ENCODE assay signal across 1 cellular context in genomic region chr5:92942762-92943161, GRCh38.
TF ChIP-seq lines count a peak whose summit lies in the region.

No MANE protein-coding gene starts in this region.

TF ChIP-seq in HepG2, 621 proteins besides CTCF, POLR2A, EP300 and RAD21 (continued from another document and continues in another):
- TF ChIP-seq KMT2A (CRISPR knock-in tag; IDR thresholded peaks at IDR 0.05) (no peak), ZNF574 (CRISPR knock-in tag; IDR thresholded peaks at IDR 0.05) (no peak), KMT2B (CRISPR knock-in tag; IDR thresholded peaks at IDR 0.05) (peak; percentile 19; the same call in 1 of the 2 replicates), IKZF5 (CRISPR knock-in tag; IDR thresholded peaks at IDR 0.05) (no peak; the same call in 1 of the 2 replicates), PLRG1 (conservative IDR thresholded peaks at IDR 0.05) (no peak), KLF11 (CRISPR knock-in tag; IDR thresholded peaks at IDR 0.05) (no peak), ZFP82 (CRISPR knock-in tag; IDR thresholded peaks at IDR 0.05; ENCODE audit: borderline replicate concordance) (no peak), ZSCAN21 (CRISPR knock-in tag; IDR thresholded peaks at IDR 0.05; ENCODE audit: borderline replicate concordance) (no peak), ZGPAT (CRISPR knock-in tag; IDR thresholded peaks at IDR 0.05) (peak; percentile 77), KLF13 (CRISPR knock-in tag; IDR thresholded peaks at IDR 0.05) (no peak), ZNF20 (CRISPR knock-in tag; IDR thresholded peaks at IDR 0.05) (no peak), ZBTB38 (CRISPR knock-in tag; IDR thresholded peaks at IDR 0.05) (no peak), CBX5 (CRISPR knock-in tag; IDR thresholded peaks at IDR 0.05; ENCODE audit: borderline replicate concordance) (no peak), KDM6A (CRISPR knock-in tag; IDR thresholded peaks at IDR 0.05; ENCODE audit: low read depth) (0 out of 2 replicates have a peak, but pooled peaks have one; percentile 54), ZNF317 (CRISPR knock-in tag; IDR thresholded peaks at IDR 0.05) (no peak), ZNF44 (CRISPR knock-in tag; IDR thresholded peaks at IDR 0.05) (no peak), TEAD2 (CRISPR knock-in tag; IDR thresholded peaks at IDR 0.05) (no peak), ZNF569 (CRISPR knock-in tag; IDR thresholded peaks at IDR 0.05; ENCODE audit: borderline replicate concordance) (no peak), AGO1 (IDR thresholded peaks at IDR 0.05; ENCODE audit: low read depth, low read length, poor library complexity, severe bottlenecking) (no peak), ZMAT3 (CRISPR knock-in tag; conservative IDR thresholded peaks at IDR 0.05) (no peak), ZNF546 (CRISPR knock-in tag; conservative IDR thresholded peaks at IDR 0.05) (no peak), IRF2 (CRISPR knock-in tag; IDR thresholded peaks at IDR 0.05) (no peak), RAD51 (IDR thresholded peaks at IDR 0.05; ENCODE audit: borderline replicate concordance) (no peak), MEIS1 (CRISPR knock-in tag; IDR thresholded peaks at IDR 0.05; ENCODE audit: borderline replicate concordance) (no peak), DBP (CRISPR knock-in tag; IDR thresholded peaks at IDR 0.05; ENCODE audit: not compliant biosample characterization) (no peak), ZNF253 (CRISPR knock-in tag; IDR thresholded peaks at IDR 0.05; ENCODE audit: borderline replicate concordance) (no peak), NFYC (CRISPR knock-in tag; IDR thresholded peaks at IDR 0.05) (no peak), NR1H2 (CRISPR knock-in tag; IDR thresholded peaks at IDR 0.05; ENCODE audit: borderline replicate concordance, low read depth) (no peak), ETS1 (CRISPR knock-in tag; IDR thresholded peaks at IDR 0.05) (no peak), SSRP1 (CRISPR knock-in tag; IDR thresholded peaks at IDR 0.05) (no peak), ARNT (IDR thresholded peaks at IDR 0.05) (no peak), POLR2AphosphoS2 (IDR thresholded peaks at IDR 0.05; ENCODE audit: low read depth, low read length) (no peak), ZBTB20 (CRISPR knock-in tag; IDR thresholded peaks at IDR 0.05; ENCODE audit: borderline replicate concordance, low read depth) (peak; percentile 87; the same call in 1 of the 2 replicates), POLR2G (IDR thresholded peaks at IDR 0.05; ENCODE audit: low read depth, low read length) (no peak), XBP1 (CRISPR knock-in tag; IDR thresholded peaks at IDR 0.05) (no peak), ZNF362 (CRISPR knock-in tag; IDR thresholded peaks at IDR 0.05; ENCODE audit: borderline replicate concordance) (no peak), SRY (CRISPR knock-in tag; IDR thresholded peaks at IDR 0.05) (no peak), NR2F1 (CRISPR knock-in tag; IDR thresholded peaks at IDR 0.05) (0 out of 4 replicates have a peak, but pooled peaks of 1 of the 2 experiments have one; percentile 15), ZSCAN31 (CRISPR knock-in tag; IDR thresholded peaks at IDR 0.05; ENCODE audit: low read depth) (no peak), DMTF1 (CRISPR knock-in tag; IDR thresholded peaks at IDR 0.05) (no peak), ZFP90 (CRISPR knock-in tag; IDR thresholded peaks at IDR 0.05; ENCODE audit: borderline replicate concordance) (no peak), BATF2 (CRISPR knock-in tag; IDR thresholded peaks at IDR 0.05) (no peak), IRF9 (CRISPR knock-in tag; IDR thresholded peaks at IDR 0.05; ENCODE audit: borderline replicate concordance) (no peak), ZNF414 (CRISPR knock-in tag; IDR thresholded peaks at IDR 0.05) (no peak), ZNF879 (CRISPR knock-in tag; IDR thresholded peaks at IDR 0.05) (no peak), ZNF451 (CRISPR knock-in tag; IDR thresholded peaks at IDR 0.05) (no peak), PATZ1 (CRISPR knock-in tag; IDR thresholded peaks at IDR 0.05) (no peak), RORA (CRISPR knock-in tag; IDR thresholded peaks at IDR 0.05) (no peak), ZBTB14 (CRISPR knock-in tag; IDR thresholded peaks at IDR 0.05) (no peak), SALL1 (CRISPR knock-in tag; IDR thresholded peaks at IDR 0.05) (no peak; the same call in 1 of the 2 replicates), ZNF704 (CRISPR knock-in tag; IDR thresholded peaks at IDR 0.05; ENCODE audit: borderline replicate concordance) (no peak)
